Comparison of ENCODE assay signal across 8 cellular contexts in genomic region chr1:26696645-26697440, GRCh38. TPM values are rescaled to one million over a fixed set of nuclear protein-coding genes. Genes with fewer than 3 reads are reported as not detected.
DNase-seq lines count a peak whose midpoint lies in the region; ATAC-seq, FAIRE-seq and TF ChIP-seq lines count a peak whose summit lies in the region.

No MANE protein-coding gene starts in this region.

- peak; percentile 40 for TF ChIP-seq POLR2A in GM19193 (IDR thresholded peaks at IDR 0.05; ENCODE audit: extremely low read depth, insufficient read depth, insufficient read length)

- H3K27ac ChIP-seq in ascending aorta: peak overlapping the region; percentile 90 to 99
- peak overlapping the region; percentile 89 to 90 for H3K27ac ChIP-seq in kidney (ENCODE audit: low read depth in 2 of 2, low read length in 2 of 2)

- intact Hi-C loops in ascending aorta (cut with DNase I): loop anchor here (5.0 kb wide), 2 partner anchors 75 to 170 kb away; no protein-coding TSS in a partner anchor
- intact Hi-C loops in kidney (cut with DNase I): no loop called here

- peak overlapping the region; percentile 59 to 74 for H3K9ac ChIP-seq in kidney (ENCODE audit: low read length in 2 of 2)

- H3K27me3 ChIP-seq in ascending aorta: no peaks in the 10 kb centered on the region

- H3K9me3 ChIP-seq in ascending aorta (peaks cover 0 to 4% of the 10 kb centered on the region in 2 donors), kidney (ENCODE audit: control insufficient read depth in 1 of 2, low read length in 2 of 2) (no peaks in the 10 kb centered on the region)

- H3K36me3 ChIP-seq in ascending aorta (no peaks in the 10 kb centered on the region), kidney (ENCODE audit: control insufficient read depth in 1 of 2, insufficient read depth in 2 of 2, low read length in 2 of 2) (no peaks in the 10 kb centered on the region)

- ATAC-seq in HG02571 (IDR thresholded peaks at IDR 0.05; ENCODE audit: unreplicated experiment): no peak

- H3K4me3 ChIP-seq in ascending aorta (peak overlapping the region; percentile 96 to 98), kidney (ENCODE audit: low read length in 2 of 2) (peak overlapping the region; percentile 13 to 65)

- H3K4me1 ChIP-seq in ascending aorta (peaks cover 13 to 62% of the 10 kb centered on the region in 2 donors), kidney (ENCODE audit: control insufficient read depth in 1 of 2, insufficient read depth in 1 of 2, low read depth in 1 of 2, low read length in 2 of 2) (peaks cover 42 to 52% of the 10 kb centered on the region in 2 donors)

- FAIRE-seq in kidney (lab: Jason Lieb, UNC): no peak

- DNase-seq in T-helper 1 cell (peak; percentile 48 to 71 (median 65)), ascending aorta (ENCODE audit: low spot score in 2 of 2) (peak in 1 of 2 donors; percentile 66), kidney (peak; percentile 87), iPS-NIHi11 (ENCODE audit: low spot score) (no peak), middle frontal gyrus (ENCODE audit: extremely low spot score, low spot score) (no peak)
- peak; percentile 36 to 59 for DNase-seq in stimulated activated CD4-positive, alpha-beta T cell treated with anti-CD3 and anti-CD28 coated beads, Interleukin-1b, Interleukin-23, amount 100 ng/mL, for 1 hour (ENCODE audit: low read depth in 2 of 2)

- TF ChIP-seq CTCF in ascending aorta (IDR thresholded peaks at IDR 0.05) (no peak), kidney (IDR thresholded peaks at IDR 0.05; ENCODE audit: borderline replicate concordance, extremely low read depth, insufficient read depth) (no peak)

RNA-seq across cellular contexts. Expression of gene ARID1A, which starts 1.0 kb away (rescaled TPM):
- total RNA-seq in ascending aorta (104 TPM), kidney (71.7 TPM)
- polyA plus RNA-seq in kidney (ENCODE audit: insufficient read depth, low read depth, low replicate concordance): 9.9 TPM

Comparison
In these comparisons a context has a peak if more than half of its experiments do, and no peak if none do; other contexts are left out.
1. DNase-seq: peak in T-helper 1 cell (5 of 5), kidney (single experiment) and stimulated activated CD4-positive, alpha-beta T cell treated with anti-CD3 and anti-CD28 coated beads, Interleukin-1b, Interleukin-23, amount 100 ng/mL, for 1 hour (2 of 2); none in iPS-NIHi11 (single experiment) and middle frontal gyrus (single experiment).